In genomic region chr2:110610613-110611250, GRCh38 we compare ENCODE assay signal across 8 cellular contexts. TPM values are rescaled to one million over a fixed set of nuclear protein-coding genes. Genes with fewer than 3 reads are reported as not detected.
A peak's percentile ranks its signal among the peaks of the same experiment; 100 is the strongest.
DNase-seq lines count a peak whose midpoint lies in the region; ATAC-seq and TF ChIP-seq lines count a peak whose summit lies in the region.
"Not testable (repeated sequence)": the region's sequence is repeated elsewhere in the genome, so short reads cannot be mapped to it uniquely, and the experiment has no call there.

No MANE protein-coding gene starts in this region.

- not testable (repeated sequence) for H3K4me3 ChIP-seq in NB4 (ENCODE audit: low read depth, low read length); lung
- peak overlapping the region; percentile 26 for H3K4me3 ChIP-seq in smooth muscle cell

- not testable (repeated sequence) for H2AFZ ChIP-seq in smooth muscle cell (ENCODE audit: low read depth)

- H3K4me2 ChIP-seq in smooth muscle cell: not testable (repeated sequence)

- not testable (repeated sequence) for TF ChIP-seq CTCF in NB4 (IDR thresholded peaks at IDR 0.05; ENCODE audit: low read depth, low read length); foreskin keratinocyte (conservative IDR thresholded peaks at IDR 0.05); lung (IDR thresholded peaks at IDR 0.05; ENCODE audit: control extremely low read depth, extremely low read depth); smooth muscle cell (IDR thresholded peaks at IDR 0.05; ENCODE audit: borderline replicate concordance, insufficient read depth, poor library complexity, severe bottlenecking); type B pancreatic cell (conservative IDR thresholded peaks at IDR 0.05)

- H3K36me3 ChIP-seq in lung (ENCODE audit: control insufficient read depth in 2 of 2, insufficient read depth in 2 of 2, low read length in 2 of 2); smooth muscle cell (ENCODE audit: low read depth): not testable (repeated sequence)

- H3K36me3 Mint-ChIP-seq in activated CD4-positive, alpha-beta memory T cell treated with anti-CD3 and anti-CD28 coated beads for 36 hours; activated naive CD8-positive, alpha-beta T cell treated with anti-CD3 and anti-CD28 coated beads for 36 hours; type B pancreatic cell: not testable (repeated sequence)

- H3K27ac Mint-ChIP-seq in activated CD4-positive, alpha-beta memory T cell treated with anti-CD3 and anti-CD28 coated beads for 36 hours; activated naive CD8-positive, alpha-beta T cell treated with anti-CD3 and anti-CD28 coated beads for 36 hours; type B pancreatic cell: not testable (repeated sequence)

- peak; percentile 6 for DNase-seq in NB4 (ENCODE audit: low read depth)
- peak; percentile 23 for DNase-seq in activated CD4-positive, alpha-beta memory T cell treated with anti-CD3 and anti-CD28 coated beads for 36 hours
- DNase-seq in activated naive CD8-positive, alpha-beta T cell treated with anti-CD3 and anti-CD28 coated beads for 36 hours: peak; percentile 6
- DNase-seq in foreskin keratinocyte; lung (ENCODE audit: low spot score); smooth muscle cell (lab: John Stamatoyannopoulos, UW; ENCODE audit: unreplicated experiment): not testable (repeated sequence)
- peak; percentile 55 for DNase-seq in type B pancreatic cell (ENCODE audit: extremely low spot score, unreplicated experiment)

- 1% methylated on average over 37 of the region's 94 CpGs; no CpG with 5 or more reads in 1 of the 2 donors for WGBS in lung, 2 donors
- WGBS in smooth muscle cell (ENCODE audit: low lambda C conversion rate): 0% methylated on average over 33 of the region's 94 CpGs

- not testable (repeated sequence) for H3K27me3 ChIP-seq in foreskin keratinocyte; lung (ENCODE audit: control insufficient read depth, insufficient read depth); smooth muscle cell (ENCODE audit: low read depth)

- POLR2A ChIA-PET in activated CD4-positive, alpha-beta memory T cell treated with anti-CD3 and anti-CD28 coated beads for 36 hours (lab: Charles Lee): not testable (repeated sequence)

- ATAC-seq in GM19025 (IDR thresholded peaks at IDR 0.05; ENCODE audit: low read depth, unreplicated experiment) (peak; percentile 35), foreskin keratinocyte (peak; percentile 54), lung (ENCODE audit: insufficient read depth, low FRiP score) (peak; percentile 14)

- not testable (repeated sequence) for H3K9ac ChIP-seq in smooth muscle cell (ENCODE audit: low read depth)

- not testable (repeated sequence) for H3K79me2 ChIP-seq in smooth muscle cell (ENCODE audit: low read depth)

- H3K4me3 Mint-ChIP-seq in activated CD4-positive, alpha-beta memory T cell treated with anti-CD3 and anti-CD28 coated beads for 36 hours; activated naive CD8-positive, alpha-beta T cell treated with anti-CD3 and anti-CD28 coated beads for 36 hours; type B pancreatic cell: not testable (repeated sequence)

- not testable (repeated sequence) for H4K20me1 ChIP-seq in smooth muscle cell (ENCODE audit: low read depth)

- H3K4me1 Mint-ChIP-seq in activated CD4-positive, alpha-beta memory T cell treated with anti-CD3 and anti-CD28 coated beads for 36 hours (ENCODE audit: low read depth); activated naive CD8-positive, alpha-beta T cell treated with anti-CD3 and anti-CD28 coated beads for 36 hours; type B pancreatic cell (ENCODE audit: unreplicated experiment): not testable (repeated sequence)

- TF ChIP-seq POLR2A in NB4 (IDR thresholded peaks at IDR 0.05; ENCODE audit: extremely low read depth, insufficient read length): not testable (repeated sequence)

- H3K9me3 Mint-ChIP-seq in activated CD4-positive, alpha-beta memory T cell treated with anti-CD3 and anti-CD28 coated beads for 36 hours; activated naive CD8-positive, alpha-beta T cell treated with anti-CD3 and anti-CD28 coated beads for 36 hours; type B pancreatic cell: not testable (repeated sequence)

- intact Hi-C loops in activated CD4-positive, alpha-beta memory T cell treated with anti-CD3 and anti-CD28 coated beads for 36 hours (cut with micrococcal nuclease): not testable (repeated sequence)

- H3K4me1 ChIP-seq in foreskin keratinocyte; lung (ENCODE audit: control insufficient read depth in 2 of 2, insufficient read depth in 2 of 2, low read length in 2 of 2); smooth muscle cell (ENCODE audit: low read depth): not testable (repeated sequence)

- not testable (repeated sequence) for H3K27ac ChIP-seq in foreskin keratinocyte; lung (ENCODE audit: low read depth in 1 of 2, low read length in 1 of 2); smooth muscle cell (ENCODE audit: low read depth)

- H3F3A ChIP-seq in smooth muscle cell (ENCODE audit: low read depth): not testable (repeated sequence)

- H3K9me3 ChIP-seq in lung (ENCODE audit: control insufficient read depth in 2 of 2, insufficient read depth in 1 of 2, low read length in 1 of 2); smooth muscle cell (replicated peaks; ENCODE audit: low read depth): not testable (repeated sequence)

- CTCF ChIA-PET in activated CD4-positive, alpha-beta memory T cell treated with anti-CD3 and anti-CD28 coated beads for 36 hours (lab: Charles Lee): not testable (repeated sequence)

- not testable (repeated sequence) for H3K27me3 Mint-ChIP-seq in activated CD4-positive, alpha-beta memory T cell treated with anti-CD3 and anti-CD28 coated beads for 36 hours; activated naive CD8-positive, alpha-beta T cell treated with anti-CD3 and anti-CD28 coated beads for 36 hours
- peaks cover 11% of the 10 kb centered on the region for H3K27me3 Mint-ChIP-seq in type B pancreatic cell

RNA-seq across cellular contexts. Expression of gene RGPD6, which starts 33.7 kb away (rescaled TPM):
- total RNA-seq in activated CD4-positive, alpha-beta memory T cell treated with anti-CD3 and anti-CD28 coated beads for 36 hours: 1 to 10 TPM; 5.1 to 9.4 TPM
- 10 to 100 TPM; 14.9 to 16.6 TPM for total RNA-seq in activated naive CD8-positive, alpha-beta T cell treated with anti-CD3 and anti-CD28 coated beads for 36 hours
- total RNA-seq in foreskin keratinocyte: 12.6 and 14.0 TPM in 2 replicates
- polyA plus RNA-seq in foreskin keratinocyte: 2.0 and 2.6 TPM in 2 replicates
- total RNA-seq in lung: 100 to 1,000 TPM in 1 of 2 donors, 10 to 100 TPM in 1; 18.3 to 129 TPM
- 10 to 100 TPM in 1 of 2 donors, 1 to 10 TPM in 1; 6.2 to 12.4 TPM for polyA plus RNA-seq in lung
- 51.5 and 88.5 TPM in 2 replicates for total RNA-seq in smooth muscle cell
- polyA plus RNA-seq in smooth muscle cell: 8.0 and 14.5 TPM in 2 replicates
- 13.7 and 16.4 TPM in 2 replicates for total RNA-seq in type B pancreatic cell (ENCODE audit: low replicate concordance)
